ENCODE assay signal across 16 cellular contexts in genomic region chr7:50707607-50708006, GRCh38.
DNase-seq lines count a peak whose midpoint lies in the region; ATAC-seq and TF ChIP-seq lines count a peak whose summit lies in the region.
"Had no signal": no experiment of that assay in that cellular context is flagged by ENCODE, and none has a peak within 500 bp of the region (broad histone marks: within the 10 kb centered on the region; RNA-seq: fewer than 3 reads in every experiment).

No MANE protein-coding gene starts in this region.

- H3K27ac Mint-ChIP-seq in endothelial cell (ENCODE audit: unreplicated experiment) (no peak overlapping the region), osteocyte (ENCODE audit: unreplicated experiment) (no peak overlapping the region)
- H3K27ac Mint-ChIP-seq in CD4-positive, alpha-beta T cell: no peak overlapping the region

- DNase-seq in left ventricle myocardium superior: no peak
- no peak for DNase-seq in Right ventricle myocardium inferior (ENCODE audit: missing footprints)
- no peak for DNase-seq in endothelial cell (ENCODE audit: low spot score)
- peak; percentile 60 for DNase-seq in osteocyte (ENCODE audit: extremely low spot score, unreplicated experiment)
- DNase-seq in aorta: no peak
- no peak for DNase-seq in CD4-positive, alpha-beta T cell
- no peak for DNase-seq in SHP77 treated with DMSO at 0.1 percent for 48 hours (lab: John Stamatoyannopoulos, UW)
- no peak for DNase-seq in hepatic stellate cell (ENCODE audit: low spot score)
- DNase-seq: C1 segment of cervical spinal cord, EL, MG63, NCI-H1105, NCI-H1694 treated with DMSO at 0.1 percent for 48 hours, NCI-H2171 treated with DMSO at 0.1 percent for 48 hours, RPMI8226 had no signal

- CTCF ChIA-PET in CD4-positive, alpha-beta T cell (lab: Charles Lee): no interaction called here

- no peaks in the 10 kb centered on the region for H3K9me3 Mint-ChIP-seq in endothelial cell (ENCODE audit: unreplicated experiment)
- H3K9me3 Mint-ChIP-seq in osteocyte (ENCODE audit: unreplicated experiment): no peaks in the 10 kb centered on the region
- H3K9me3 Mint-ChIP-seq in CD4-positive, alpha-beta T cell: no peaks in the 10 kb centered on the region

- H3K4me3 Mint-ChIP-seq in endothelial cell (ENCODE audit: unreplicated experiment) (peak overlapping the region; percentile 58), osteocyte (ENCODE audit: unreplicated experiment) (no peak overlapping the region)
- no peak overlapping the region for H3K4me3 Mint-ChIP-seq in CD4-positive, alpha-beta T cell

- ATAC-seq in left ventricle myocardium superior (peak; percentile 5), Right ventricle myocardium inferior (no peak), aorta (ENCODE audit: low FRiP score) (no peak)
- ATAC-seq in CD4-positive, alpha-beta T cell (ENCODE audit: poor library complexity): no peak

- POLR2A ChIA-PET in CD4-positive, alpha-beta T cell (lab: Charles Lee): no interaction called here

- H3K27me3 Mint-ChIP-seq in endothelial cell (ENCODE audit: unreplicated experiment): peaks cover 14% of the 10 kb centered on the region
- no peaks in the 10 kb centered on the region for H3K27me3 Mint-ChIP-seq in osteocyte (ENCODE audit: unreplicated experiment)
- H3K27me3 Mint-ChIP-seq in CD4-positive, alpha-beta T cell: peaks cover 5% of the 10 kb centered on the region

- H3K27ac ChIP-seq in aorta (ENCODE audit: low read depth in 1 of 2, low read length in 2 of 2): peak overlapping the region; percentile 44 to 65
- no peak overlapping the region for H3K27ac ChIP-seq in CD4-positive, alpha-beta T cell (ENCODE audit: low read depth, low read length)

- intact Hi-C loops in left ventricle myocardium superior (cut with micrococcal nuclease): no loop called here
- intact Hi-C loops in Right ventricle myocardium inferior (cut with DNase I): no loop called here
- intact Hi-C loops in aorta (cut with DNase I): no loop called here
- intact Hi-C loops in CD4-positive, alpha-beta T cell (cut with DNase I, micrococcal nuclease): loop anchor here in 1 of 2 experiments (5.0 kb wide), 1 partner anchor 85 kb away; no protein-coding TSS in a partner anchor

- no peak overlapping the region for H3K4me3 ChIP-seq in aorta (ENCODE audit: low read length in 2 of 2)
- H3K4me3 ChIP-seq: HAP-1, MG63 had no signal

- no peaks in the 10 kb centered on the region for H3K9me3 ChIP-seq in aorta (ENCODE audit: control insufficient read depth, low read length)
- no peaks in the 10 kb centered on the region for H3K9me3 ChIP-seq in CD4-positive, alpha-beta T cell (ENCODE audit: control insufficient read depth, low read length)
- H3K9me3 ChIP-seq: HAP-1, MG63 had no signal

- H3K4me1 ChIP-seq in aorta (ENCODE audit: control insufficient read depth in 1 of 2, insufficient read depth in 2 of 2, low read length in 2 of 2): peaks cover 2 to 3% of the 10 kb centered on the region in 2 donors

- H3K36me3 Mint-ChIP-seq in endothelial cell (ENCODE audit: low read depth, unreplicated experiment) (peaks cover 14% of the 10 kb centered on the region), osteocyte (ENCODE audit: unreplicated experiment) (peaks cover 14% of the 10 kb centered on the region)
- no peaks in the 10 kb centered on the region for H3K36me3 Mint-ChIP-seq in CD4-positive, alpha-beta T cell (ENCODE audit: low read depth)

- no peaks in the 10 kb centered on the region for H3K36me3 ChIP-seq in aorta (ENCODE audit: control insufficient read depth in 1 of 2, insufficient read depth in 2 of 2, low read length in 1 of 2)

- peaks cover 69% of the 10 kb centered on the region for H3K4me1 Mint-ChIP-seq in endothelial cell (ENCODE audit: unreplicated experiment)
- H3K4me1 Mint-ChIP-seq in osteocyte (ENCODE audit: unreplicated experiment): peaks cover 24% of the 10 kb centered on the region
- H3K4me1 Mint-ChIP-seq in CD4-positive, alpha-beta T cell (ENCODE audit: low read depth): no peaks in the 10 kb centered on the region

- 38 to 46% methylated on average over 3 of the region's 3 CpGs for WGBS in aorta, 2 donors

- TF ChIP-seq CTCF in endothelial cell (IDR thresholded peaks at IDR 0.05; ENCODE audit: unreplicated experiment) (no peak), osteocyte (IDR thresholded peaks at IDR 0.05) (no peak)
- TF ChIP-seq CTCF in CD4-positive, alpha-beta T cell (IDR thresholded peaks at IDR 0.05): no peak

- H3K27me3 ChIP-seq in aorta (ENCODE audit: control insufficient read depth in 1 of 2, insufficient read depth in 2 of 2, low read length in 1 of 2): no peaks in the 10 kb centered on the region
- no peaks in the 10 kb centered on the region for H3K27me3 ChIP-seq in CD4-positive, alpha-beta T cell (ENCODE audit: control insufficient read depth, insufficient read depth, low read length)
- H3K27me3 ChIP-seq: MG63 had no signal
